In genomic region chr22:23774922-23775436, GRCh38 we compare ENCODE assay signal across 20 cellular contexts. TPM values are rescaled to one million over a fixed set of nuclear protein-coding genes. Genes with fewer than 3 reads are reported as not detected.
DNase-seq lines count a peak whose midpoint lies in the region; ATAC-seq, FAIRE-seq and TF ChIP-seq lines count a peak whose summit lies in the region.
"Had no signal": no experiment of that assay in that cellular context is flagged by ENCODE, and none has a peak within 500 bp of the region (broad histone marks: within the 10 kb centered on the region; RNA-seq: fewer than 3 reads in every experiment).

No MANE protein-coding gene starts in this region.

- H3K4me1 ChIP-seq in astrocyte (ENCODE audit: insufficient read depth, low read length) = peaks cover 7% of the 10 kb centered on the region

- DNase-seq in DMS 273 (lab: John Stamatoyannopoulos, UW; ENCODE audit: unreplicated experiment) (peak; percentile 22), DMS 273 treated with DMSO at 0.1 percent for 48 hours (lab: John Stamatoyannopoulos, UW) (no peak), astrocyte (ENCODE audit: low read depth) (peak; percentile 65), hepatic stellate cell (ENCODE audit: low spot score) (peak; percentile 72)
- DNase-seq in stimulated activated effector memory CD8-positive, alpha-beta T cell treated with anti-CD3 and anti-CD28 coated beads, Interleukin-12 subunit alpha, Interleukin-12 subunit beta, amount 100 ng/mL, for 72 hours (ENCODE audit: low spot score in 2 of 2) = no peak
- DNase-seq: activated CD4-positive, alpha-beta memory T cell treated with anti-CD3 and anti-CD28 coated beads for 36 hours; activated gamma-delta T cell; cerebellar nuclear complex; erythroblast; GOT3; NCI-H1092 treated with DMSO at 0.1 percent for 48 hours; NCI-H446 treated with DMSO at 0.1 percent for 48 hours; upper lobe of left lung had no signal

- no peak overlapping the region for H2AFZ ChIP-seq in astrocyte (ENCODE audit: low read depth, low read length)

- no peak overlapping the region for H3K27ac ChIP-seq in astrocyte (ENCODE audit: low read depth, low read length)
- H3K27ac ChIP-seq: 22Rv1, upper lobe of left lung had no signal

- H3K4me2 ChIP-seq in astrocyte (ENCODE audit: low read length) = no peak overlapping the region

- H3K9me3 ChIP-seq in astrocyte (ENCODE audit: insufficient read depth, low read depth, low read length) = no peaks in the 10 kb centered on the region
- H3K9me3 ChIP-seq: upper lobe of left lung had no signal

- H3K27me3 Mint-ChIP-seq in astrocyte (ENCODE audit: low read depth, unreplicated experiment) = peaks cover 25% of the 10 kb centered on the region
- H3K27me3 Mint-ChIP-seq: activated CD4-positive, alpha-beta memory T cell treated with anti-CD3 and anti-CD28 coated beads for 36 hours had no signal

- no peak for TF ChIP-seq CTCF in astrocyte (IDR thresholded peaks at IDR 0.05; ENCODE audit: insufficient read depth, low read depth, low read length)

- H3K36me3 Mint-ChIP-seq in astrocyte (ENCODE audit: low read depth, unreplicated experiment) = peaks cover 6% of the 10 kb centered on the region
- H3K36me3 Mint-ChIP-seq in stimulated activated effector memory CD8-positive, alpha-beta T cell treated with anti-CD3 and anti-CD28 coated beads, Interleukin-12 subunit alpha, Interleukin-12 subunit beta, amount 100 ng/mL, for 72 hours = no peaks in the 10 kb centered on the region
- H3K36me3 Mint-ChIP-seq: activated CD4-positive, alpha-beta memory T cell treated with anti-CD3 and anti-CD28 coated beads for 36 hours had no signal

- H3K36me3 ChIP-seq in astrocyte (ENCODE audit: insufficient read depth, low read length) = no peaks in the 10 kb centered on the region
- H3K36me3 ChIP-seq: upper lobe of left lung had no signal

- peak overlapping the region; percentile 66 for H3K4me3 Mint-ChIP-seq in astrocyte (ENCODE audit: unreplicated experiment)
- no peak overlapping the region for H3K4me3 Mint-ChIP-seq in stimulated activated effector memory CD8-positive, alpha-beta T cell treated with anti-CD3 and anti-CD28 coated beads, Interleukin-12 subunit alpha, Interleukin-12 subunit beta, amount 100 ng/mL, for 72 hours
- H3K4me3 Mint-ChIP-seq: activated CD4-positive, alpha-beta memory T cell treated with anti-CD3 and anti-CD28 coated beads for 36 hours had no signal

- H4K20me1 ChIP-seq in astrocyte (ENCODE audit: insufficient read depth, low read length) = peaks cover 3% of the 10 kb centered on the region

- no peak for FAIRE-seq in astrocyte (lab: Jason Lieb, UNC)
- FAIRE-seq: GM12891, islet of Langerhans had no signal

- H3K79me2 ChIP-seq in astrocyte (ENCODE audit: insufficient read depth, low read length) = no peaks in the 10 kb centered on the region

- no peaks in the 10 kb centered on the region for H3K9me3 Mint-ChIP-seq in astrocyte (ENCODE audit: unreplicated experiment)
- H3K9me3 Mint-ChIP-seq in stimulated activated effector memory CD8-positive, alpha-beta T cell treated with anti-CD3 and anti-CD28 coated beads, Interleukin-12 subunit alpha, Interleukin-12 subunit beta, amount 100 ng/mL, for 72 hours = no peaks in the 10 kb centered on the region
- H3K9me3 Mint-ChIP-seq: activated CD4-positive, alpha-beta memory T cell treated with anti-CD3 and anti-CD28 coated beads for 36 hours had no signal

- no peak overlapping the region for H3K4me3 ChIP-seq in astrocyte (ENCODE audit: insufficient read depth, low read depth, low read length)
- H3K4me3 ChIP-seq: upper lobe of left lung had no signal

- no peaks in the 10 kb centered on the region for H3K27me3 ChIP-seq in astrocyte (ENCODE audit: insufficient read depth, low read length)
- H3K27me3 ChIP-seq: upper lobe of left lung had no signal

- H3K27ac Mint-ChIP-seq in astrocyte (ENCODE audit: unreplicated experiment) = peak overlapping the region; percentile 77
- peak overlapping the region; percentile 50 for H3K27ac Mint-ChIP-seq in stimulated activated effector memory CD8-positive, alpha-beta T cell treated with anti-CD3 and anti-CD28 coated beads, Interleukin-12 subunit alpha, Interleukin-12 subunit beta, amount 100 ng/mL, for 72 hours
- H3K27ac Mint-ChIP-seq: activated CD4-positive, alpha-beta memory T cell treated with anti-CD3 and anti-CD28 coated beads for 36 hours had no signal

- ATAC-seq in stimulated activated effector memory CD8-positive, alpha-beta T cell treated with anti-CD3 and anti-CD28 coated beads, Interleukin-12 subunit alpha, Interleukin-12 subunit beta, amount 100 ng/mL, for 72 hours = no peak
- ATAC-seq in HG03095 (IDR thresholded peaks at IDR 0.05; ENCODE audit: unreplicated experiment) (no peak), HG03565 (IDR thresholded peaks at IDR 0.05; ENCODE audit: unreplicated experiment) (no peak), HG02970 (IDR thresholded peaks at IDR 0.05; ENCODE audit: low FRiP score, unreplicated experiment) (no peak)

- H3K4me1 Mint-ChIP-seq in astrocyte (ENCODE audit: low read depth, unreplicated experiment) = peaks cover 18% of the 10 kb centered on the region
- H3K4me1 Mint-ChIP-seq in stimulated activated effector memory CD8-positive, alpha-beta T cell treated with anti-CD3 and anti-CD28 coated beads, Interleukin-12 subunit alpha, Interleukin-12 subunit beta, amount 100 ng/mL, for 72 hours = peaks cover 23% of the 10 kb centered on the region

- no peak overlapping the region for H3K9ac ChIP-seq in astrocyte (ENCODE audit: low read length)

RNA-seq across cellular contexts. Expression of gene MMP11, which starts 2.3 kb away (rescaled TPM):
- 12.2 and 23.7 TPM in 2 replicates for total RNA-seq in astrocyte

RNA-seq across cellular contexts. Expression of gene CHCHD10, which starts 7.2 kb away (rescaled TPM):
- 60.9 and 70.5 TPM in 2 replicates for total RNA-seq in astrocyte

RNA-seq across cellular contexts. Expression of gene SMARCB1, which starts 11.8 kb away (rescaled TPM):
- 91.3 and 115 TPM in 2 replicates for total RNA-seq in astrocyte

RNA-seq across cellular contexts. Expression of gene C22orf15, which starts 12.2 kb away (rescaled TPM):
- total RNA-seq in astrocyte = 0.38 and 0.39 TPM in 2 replicates

RNA-seq across cellular contexts. Expression of gene VPREB3, which starts 20.8 kb away (rescaled TPM):
- total RNA-seq in astrocyte = 0.50 TPM in 1 of 2 replicates, not detected in the other
- total RNA-seq: activated CD4-positive, alpha-beta memory T cell treated with anti-CD3 and anti-CD28 coated beads for 36 hours; T-helper 2 cell treated with Interferon-gamma antibody and Interleukin-4, amounts not matched to agents 100 ng/mL and 5 ng/mL, for 36 hours had no signal

Comparison
In these comparisons a context has a peak if more than half of its experiments do, and no peak if none do; other contexts are left out.
1. DNase-seq: peak in DMS 273 (single experiment), astrocyte (single experiment) and hepatic stellate cell (single experiment); none in DMS 273 treated with DMSO at 0.1 percent for 48 hours (single experiment) and stimulated activated effector memory CD8-positive, alpha-beta T cell treated with anti-CD3 and anti-CD28 coated beads, Interleukin-12 subunit alpha, Interleukin-12 subunit beta, amount 100 ng/mL, for 72 hours (0 of 2).